Comparison of ENCODE assay signal across 13 cellular contexts in genomic region chr7:46015107-46015868, GRCh38.
A peak's percentile ranks its signal among the peaks of the same experiment; 100 is the strongest.
DNase-seq lines count a peak whose midpoint lies in the region; ATAC-seq and TF ChIP-seq lines count a peak whose summit lies in the region.
"Had no signal": no experiment of that assay in that cellular context is flagged by ENCODE, and none has a peak within 500 bp of the region (broad histone marks: within the 10 kb centered on the region; RNA-seq: fewer than 3 reads in every experiment).

No MANE protein-coding gene starts in this region.

- peaks cover 8% of the 10 kb centered on the region; the same call in 2 of the 3 replicates for H3K9me3 Mint-ChIP-seq in GM23338
- peaks cover 11% of the 10 kb centered on the region for H3K9me3 Mint-ChIP-seq in CD8-positive, alpha-beta T cell
- peaks cover 13% of the 10 kb centered on the region for H3K9me3 Mint-ChIP-seq in osteocyte (ENCODE audit: unreplicated experiment)
- peaks cover 9% of the 10 kb centered on the region for H3K9me3 Mint-ChIP-seq in activated T-cell treated with anti-CD3 and anti-CD28 coated beads, Interleukin-2, amount 50 U/mL, for 4 hours

- H3K36me3 Mint-ChIP-seq in GM23338 (ENCODE audit: low read depth) (peaks cover 8% of the 10 kb centered on the region; the same call in 1 of the 3 replicates), osteocyte (ENCODE audit: unreplicated experiment) (peaks cover 3% of the 10 kb centered on the region)
- no peaks in the 10 kb centered on the region for H3K36me3 Mint-ChIP-seq in CD8-positive, alpha-beta T cell
- H3K36me3 Mint-ChIP-seq in activated T-cell treated with anti-CD3 and anti-CD28 coated beads, Interleukin-2, amount 50 U/mL, for 4 hours (ENCODE audit: insufficient read depth): no peaks in the 10 kb centered on the region

- no peaks in the 10 kb centered on the region for H3K36me3 ChIP-seq in GM23338 (ENCODE audit: insufficient read depth)
- H3K36me3 ChIP-seq in trophoblast cell (ENCODE audit: control insufficient read depth in 1 of 2, insufficient read depth in 2 of 2, low read length in 2 of 2): peaks cover 0 to 2% of the 10 kb centered on the region in 2 experiments
- no peaks in the 10 kb centered on the region for H3K36me3 ChIP-seq in CD8-positive, alpha-beta T cell (ENCODE audit: insufficient read depth, low read length)
- H3K36me3 ChIP-seq: upper lobe of left lung had no signal

- H2BK5ac ChIP-seq in trophoblast cell (ENCODE audit: low read depth, low read length, poor library complexity): peak overlapping the region; percentile 74

- no peak overlapping the region for H3K9ac ChIP-seq in trophoblast cell (ENCODE audit: low read length)

- H4K20me1 ChIP-seq in GM23338 (replicated peaks; ENCODE audit: insufficient read depth): no peaks in the 10 kb centered on the region

- H3K27me3 ChIP-seq in GM23338 (ENCODE audit: insufficient read depth) (no peaks in the 10 kb centered on the region), right cardiac atrium (ENCODE audit: control insufficient read depth, insufficient read depth) (no peaks in the 10 kb centered on the region), trophoblast cell (ENCODE audit: insufficient read depth, low read length) (no peaks in the 10 kb centered on the region)
- no peaks in the 10 kb centered on the region for H3K27me3 ChIP-seq in CD8-positive, alpha-beta T cell (ENCODE audit: insufficient read depth, low read length)
- H3K27me3 ChIP-seq: upper lobe of left lung had no signal

- H3K9me3 ChIP-seq in right cardiac atrium (ENCODE audit: control insufficient read depth, low read length) (no peaks in the 10 kb centered on the region), trophoblast cell (ENCODE audit: insufficient read depth, low read depth, low read length) (no peaks in the 10 kb centered on the region)
- H3K9me3 ChIP-seq in CD8-positive, alpha-beta T cell (ENCODE audit: low read length): no peaks in the 10 kb centered on the region
- H3K9me3 ChIP-seq: upper lobe of left lung had no signal

- H3K79me1 ChIP-seq in trophoblast cell (ENCODE audit: low read length): peaks cover 11% of the 10 kb centered on the region

- H3K79me2 ChIP-seq in GM23338 (replicated peaks; ENCODE audit: insufficient read depth) (no peaks in the 10 kb centered on the region), trophoblast cell (ENCODE audit: control insufficient read depth, insufficient read depth, low read length, poor library complexity) (no peaks in the 10 kb centered on the region)

- 43% methylated on average over 13 of the region's 13 CpGs for WGBS in right cardiac atrium
- WGBS in trophoblast cell (ENCODE audit: extremely low coverage, insufficient coverage, insufficient read length): no CpG with 5 or more reads among the region's 13 CpGs

- ATAC-seq in GM23338 (peak; percentile 96), right cardiac atrium (peak; percentile 55 to 63), HG03095 (IDR thresholded peaks at IDR 0.05; ENCODE audit: unreplicated experiment) (no peak)
- no peak for ATAC-seq in CD8-positive, alpha-beta T cell
- ATAC-seq in activated T-cell treated with anti-CD3 and anti-CD28 coated beads, Interleukin-2, amount 50 U/mL, for 4 hours: no peak

- POLR2A ChIA-PET in CD8-positive, alpha-beta T cell (lab: Charles Lee): no interaction called here

- H3K18ac ChIP-seq in trophoblast cell (ENCODE audit: low read length): peak overlapping the region; percentile 62

- CTCF ChIA-PET in CD8-positive, alpha-beta T cell (lab: Charles Lee): interaction anchor here (1.4 kb wide), 1 partner anchor 10 kb away, joined by 3 read pairs; no protein-coding TSS in a partner anchor

- H3K4ac ChIP-seq in trophoblast cell (ENCODE audit: low read depth, low read length): peak overlapping the region; percentile 48

- peak overlapping the region; percentile 57 for H3K4me2 ChIP-seq in GM23338
- H3K4me2 ChIP-seq in trophoblast cell (ENCODE audit: low read length): peak overlapping the region; percentile 6

- DNase-seq in GM23338 (ENCODE audit: low spot score) (peak; percentile 92), SHP77 (lab: John Stamatoyannopoulos, UW) (peak; percentile 96 to 97), right cardiac atrium (peak; percentile 51 to 91 (median 87)), trophoblast cell (peak; percentile 40 to 52), osteocyte (ENCODE audit: extremely low spot score, unreplicated experiment) (no peak)
- DNase-seq in CD8-positive, alpha-beta T cell: no peak
- no peak for DNase-seq in activated T-cell treated with anti-CD3 and anti-CD28 coated beads, Interleukin-2, amount 50 U/mL, for 4 hours
- DNase-seq: DMS79, GOT3, NCI-H774, occipital lobe, upper lobe of left lung had no signal

- peak overlapping the region; percentile 88 for H2AFZ ChIP-seq in GM23338
- H2AFZ ChIP-seq in trophoblast cell (ENCODE audit: insufficient read depth, low read length, poor library complexity): no peak overlapping the region

- H3K4me1 ChIP-seq in GM23338 (ENCODE audit: insufficient read depth): peaks cover 10% of the 10 kb centered on the region; the same call in 1 of the 2 replicates
- no peaks in the 10 kb centered on the region for H3K4me1 ChIP-seq in right cardiac atrium (ENCODE audit: control insufficient read depth, insufficient read depth, low read length)
- H3K4me1 ChIP-seq in trophoblast cell (ENCODE audit: control insufficient read depth in 1 of 2, insufficient read depth in 2 of 2, low read length in 2 of 2): peaks cover 9 to 13% of the 10 kb centered on the region in 2 experiments
- H3K4me1 ChIP-seq in CD8-positive, alpha-beta T cell (ENCODE audit: insufficient read depth, low read length): no peaks in the 10 kb centered on the region

- intact Hi-C loops in right cardiac atrium (cut with DNase I): no loop called here
- intact Hi-C loops in CD8-positive, alpha-beta T cell (cut with DNase I, micrococcal nuclease): no loop called here

- H3K27me3 Mint-ChIP-seq in GM23338 (ENCODE audit: insufficient read depth, low read depth, poor library complexity): peaks cover 2% of the 10 kb centered on the region
- peaks cover 4% of the 10 kb centered on the region for H3K27me3 Mint-ChIP-seq in CD8-positive, alpha-beta T cell (ENCODE audit: low read depth)
- peaks cover 1% of the 10 kb centered on the region for H3K27me3 Mint-ChIP-seq in osteocyte (ENCODE audit: unreplicated experiment)
- H3K27me3 Mint-ChIP-seq in activated T-cell treated with anti-CD3 and anti-CD28 coated beads, Interleukin-2, amount 50 U/mL, for 4 hours (ENCODE audit: low read depth): no peaks in the 10 kb centered on the region

- H3K27ac Mint-ChIP-seq in GM23338: no peak overlapping the region
- H3K27ac Mint-ChIP-seq in CD8-positive, alpha-beta T cell: no peak overlapping the region
- no peak overlapping the region for H3K27ac Mint-ChIP-seq in osteocyte (ENCODE audit: unreplicated experiment)

- peak overlapping the region; percentile 67 for H2AK5ac ChIP-seq in trophoblast cell (ENCODE audit: low read length)

- peak overlapping the region; percentile 69 for H4K8ac ChIP-seq in trophoblast cell (ENCODE audit: low read depth, low read length)

- H4K91ac ChIP-seq in trophoblast cell (ENCODE audit: low read depth, low read length): peak overlapping the region; percentile 85

- H4K12ac ChIP-seq in trophoblast cell (ENCODE audit: low read depth, low read length): no peak overlapping the region

- H2BK120ac ChIP-seq in trophoblast cell (ENCODE audit: insufficient read depth, low read length, poor library complexity): peak overlapping the region; percentile 73

- peaks cover 10% of the 10 kb centered on the region for H3K9me2 ChIP-seq in GM23338 (ENCODE audit: insufficient read depth)

- peak overlapping the region; percentile 63 for H2BK12ac ChIP-seq in trophoblast cell (ENCODE audit: low read length)

- peak overlapping the region; percentile 58 for H3K14ac ChIP-seq in trophoblast cell (ENCODE audit: low read length)

- H3K4me3 Mint-ChIP-seq in GM23338 (peak overlapping the region; percentile 43; the same call in 1 of the 3 replicates), osteocyte (ENCODE audit: unreplicated experiment) (no peak overlapping the region)
- no peak overlapping the region for H3K4me3 Mint-ChIP-seq in CD8-positive, alpha-beta T cell
- no peak overlapping the region for H3K4me3 Mint-ChIP-seq in activated T-cell treated with anti-CD3 and anti-CD28 coated beads, Interleukin-2, amount 50 U/mL, for 4 hours

- no peak overlapping the region for H3K23ac ChIP-seq in trophoblast cell (ENCODE audit: low read length)

- H3K4me1 Mint-ChIP-seq in GM23338 (peaks cover 8% of the 10 kb centered on the region; the same call in 2 of the 3 replicates), osteocyte (ENCODE audit: unreplicated experiment) (peaks cover 3% of the 10 kb centered on the region)
- H3K4me1 Mint-ChIP-seq in CD8-positive, alpha-beta T cell (ENCODE audit: low read depth): no peaks in the 10 kb centered on the region
- no peaks in the 10 kb centered on the region for H3K4me1 Mint-ChIP-seq in activated T-cell treated with anti-CD3 and anti-CD28 coated beads, Interleukin-2, amount 50 U/mL, for 4 hours (ENCODE audit: low read depth)

- H3K27ac ChIP-seq in GM23338 (ENCODE audit: low read depth) (no peak overlapping the region), right cardiac atrium (ENCODE audit: low read length) (no peak overlapping the region), trophoblast cell (ENCODE audit: low read depth, low read length) (peak overlapping the region; percentile 60)
- H3K27ac ChIP-seq in CD8-positive, alpha-beta T cell (ENCODE audit: low read depth, low read length): no peak overlapping the region
- H3K27ac ChIP-seq: upper lobe of left lung had no signal

- H3F3A ChIP-seq in GM23338 (replicated peaks; ENCODE audit: low read depth): no peaks in the 10 kb centered on the region

- no peak for TF ChIP-seq CTCF in GM23338 (conservative IDR thresholded peaks at IDR 0.05; ENCODE audit: low read depth in 2 of 2)
- no peak for TF ChIP-seq CTCF in CD8-positive, alpha-beta T cell (IDR thresholded peaks at IDR 0.05)
- TF ChIP-seq CTCF in osteocyte (IDR thresholded peaks at IDR 0.05): no peak

- H3K4me3 ChIP-seq in GM23338: peak overlapping the region; percentile 32
- no peak overlapping the region for H3K4me3 ChIP-seq in right cardiac atrium (ENCODE audit: low read length)
- H3K4me3 ChIP-seq in trophoblast cell (ENCODE audit: low read depth, low read length): no peak overlapping the region
- H3K4me3 ChIP-seq in CD8-positive, alpha-beta T cell (ENCODE audit: low read depth, low read length): no peak overlapping the region
- H3K4me3 ChIP-seq: upper lobe of left lung had no signal

TF ChIP-seq in GM23338, 12 proteins besides CTCF, POLR2A, EP300 and RAD21:
- TF ChIP-seq ZNF114 (CRISPR knock-in tag; IDR thresholded peaks at IDR 0.05) (peak; percentile 72), STAT1 (IDR thresholded peaks at IDR 0.05; ENCODE audit: unreplicated experiment) (no peak), CREB1 (CRISPR knock-in tag; IDR thresholded peaks at IDR 0.05; ENCODE audit: low read depth) (peak; percentile 32; the same call in 1 of the 2 replicates)

Comparison
In these comparisons a context has a peak if more than half of its experiments do, and no peak if none do; other contexts are left out.
1. ATAC-seq: peak in GM23338 (single experiment) and right cardiac atrium (2 of 2); none in HG03095 (single experiment), CD8-positive, alpha-beta T cell (single experiment) and activated T-cell treated with anti-CD3 and anti-CD28 coated beads, Interleukin-2, amount 50 U/mL, for 4 hours (0 of 2).
2. DNase-seq: peak in GM23338 (single experiment), SHP77 (2 of 2), right cardiac atrium (3 of 3) and trophoblast cell (2 of 2); none in CD8-positive, alpha-beta T cell (0 of 7), osteocyte (single experiment) and activated T-cell treated with anti-CD3 and anti-CD28 coated beads, Interleukin-2, amount 50 U/mL, for 4 hours (single experiment).